Comparison of ENCODE assay signal across 1 cellular context in the genomic region with DNA sequence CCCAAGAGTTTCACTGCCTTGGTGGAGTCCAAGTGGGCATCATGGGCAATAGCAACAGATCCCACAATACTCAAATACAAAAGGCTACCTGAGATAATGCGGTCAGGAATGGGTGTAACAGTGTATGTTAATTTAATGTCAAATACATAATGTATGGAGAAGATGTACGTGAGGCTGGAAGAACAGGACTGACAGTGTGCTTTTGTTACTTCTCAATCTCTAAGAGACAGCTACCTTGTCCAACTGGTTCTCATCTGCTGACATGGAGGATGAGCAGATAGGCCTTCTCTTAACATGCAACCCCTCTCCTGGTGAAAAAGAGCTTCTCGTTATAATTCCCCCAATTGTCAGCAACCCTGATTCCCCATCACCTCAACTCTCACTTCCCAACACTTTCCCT.
TF ChIP-seq lines count a peak whose summit lies in the region.

No MANE protein-coding gene starts in this region.

TF ChIP-seq in WTC11, 78 proteins besides CTCF, POLR2A, EP300 and RAD21 (continued from another document):
- TF ChIP-seq, protein P1, sequence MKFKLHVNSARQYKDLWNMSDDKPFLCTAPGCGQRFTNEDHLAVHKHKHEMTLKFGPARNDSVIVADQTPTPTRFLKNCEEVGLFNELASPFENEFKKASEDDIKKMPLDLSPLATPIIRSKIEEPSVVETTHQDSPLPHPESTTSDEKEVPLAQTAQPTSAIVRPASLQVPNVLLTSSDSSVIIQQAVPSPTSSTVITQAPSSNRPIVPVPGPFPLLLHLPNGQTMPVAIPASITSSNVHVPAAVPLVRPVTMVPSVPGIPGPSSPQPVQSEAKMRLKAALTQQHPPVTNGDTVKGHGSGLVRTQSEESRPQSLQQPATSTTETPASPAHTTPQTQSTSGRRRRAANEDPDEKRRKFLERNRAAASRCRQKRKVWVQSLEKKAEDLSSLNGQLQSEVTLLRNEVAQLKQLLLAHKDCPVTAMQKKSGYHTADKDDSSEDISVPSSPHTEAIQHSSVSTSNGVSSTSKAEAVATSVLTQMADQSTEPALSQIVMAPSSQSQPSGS (CRISPR knock-in tag; IDR thresholded peaks at IDR 0.05; ENCODE audit: borderline replicate concordance, low read depth) = no peak
- TF ChIP-seq, protein P2, sequence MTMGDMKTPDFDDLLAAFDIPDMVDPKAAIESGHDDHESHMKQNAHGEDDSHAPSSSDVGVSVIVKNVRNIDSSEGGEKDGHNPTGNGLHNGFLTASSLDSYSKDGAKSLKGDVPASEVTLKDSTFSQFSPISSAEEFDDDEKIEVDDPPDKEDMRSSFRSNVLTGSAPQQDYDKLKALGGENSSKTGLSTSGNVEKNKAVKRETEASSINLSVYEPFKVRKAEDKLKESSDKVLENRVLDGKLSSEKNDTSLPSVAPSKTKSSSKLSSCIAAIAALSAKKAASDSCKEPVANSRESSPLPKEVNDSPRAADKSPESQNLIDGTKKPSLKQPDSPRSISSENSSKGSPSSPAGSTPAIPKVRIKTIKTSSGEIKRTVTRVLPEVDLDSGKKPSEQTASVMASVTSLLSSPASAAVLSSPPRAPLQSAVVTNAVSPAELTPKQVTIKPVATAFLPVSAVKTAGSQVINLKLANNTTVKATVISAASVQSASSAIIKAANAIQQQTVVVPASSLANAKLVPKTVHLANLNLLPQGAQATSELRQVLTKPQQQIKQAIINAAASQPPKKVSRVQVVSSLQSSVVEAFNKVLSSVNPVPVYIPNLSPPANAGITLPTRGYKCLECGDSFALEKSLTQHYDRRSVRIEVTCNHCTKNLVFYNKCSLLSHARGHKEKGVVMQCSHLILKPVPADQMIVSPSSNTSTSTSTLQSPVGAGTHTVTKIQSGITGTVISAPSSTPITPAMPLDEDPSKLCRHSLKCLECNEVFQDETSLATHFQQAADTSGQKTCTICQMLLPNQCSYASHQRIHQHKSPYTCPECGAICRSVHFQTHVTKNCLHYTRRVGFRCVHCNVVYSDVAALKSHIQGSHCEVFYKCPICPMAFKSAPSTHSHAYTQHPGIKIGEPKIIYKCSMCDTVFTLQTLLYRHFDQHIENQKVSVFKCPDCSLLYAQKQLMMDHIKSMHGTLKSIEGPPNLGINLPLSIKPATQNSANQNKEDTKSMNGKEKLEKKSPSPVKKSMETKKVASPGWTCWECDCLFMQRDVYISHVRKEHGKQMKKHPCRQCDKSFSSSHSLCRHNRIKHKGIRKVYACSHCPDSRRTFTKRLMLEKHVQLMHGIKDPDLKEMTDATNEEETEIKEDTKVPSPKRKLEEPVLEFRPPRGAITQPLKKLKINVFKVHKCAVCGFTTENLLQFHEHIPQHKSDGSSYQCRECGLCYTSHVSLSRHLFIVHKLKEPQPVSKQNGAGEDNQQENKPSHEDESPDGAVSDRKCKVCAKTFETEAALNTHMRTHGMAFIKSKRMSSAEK (CRISPR knock-in tag; IDR thresholded peaks at IDR 0.05; ENCODE audit: borderline replicate concordance) = no peak
